15 cellular contexts compared by ENCODE assay signal in genomic region chr13:113291129-113291528, GRCh38.
"Had no signal": no experiment of that assay in that cellular context is flagged by ENCODE, and none has a peak within 500 bp of the region (broad histone marks: within the 10 kb centered on the region; RNA-seq: fewer than 3 reads in every experiment).

No MANE protein-coding gene starts in this region.

- DNase-seq: activated CD4-positive, alpha-beta T cell treated with anti-CD3 and anti-CD28 coated beads, Interleukin-2, amount 50 U/mL, for 4 hours; activated CD4-positive, CD25-positive, alpha-beta regulatory T cell treated with anti-CD3 and anti-CD28 coated beads, Interleukin-2, amount 50 U/mL, for 72 hours; activated naive CD4-positive, alpha-beta T cell treated with anti-CD3 and anti-CD28 coated beads, Interleukin-2, amount 50 U/mL, for 16 hours; effector memory CD8-positive, alpha-beta T cell; kidney glomerular epithelial cell; nucleus accumbens; right lobe of liver; stimulated activated CD4-positive, alpha-beta T cell treated with anti-CD3 and anti-CD28 coated beads, Interleukin-2, amount 100 ng/mL, for 24 hours; thyroid gland; uterus had no signal

- H3K27ac ChIP-seq: epithelial cell of prostate, right lobe of liver, thyroid gland, uterus had no signal

- H3K4me3 Mint-ChIP-seq: dendritic cell treated with granulocyte-macrophage colony-stimulating factor and Interleukin-4, amounts not matched to agents 40 ng/mL and 50 ng/mL, for 4 days had no signal

- H3K27ac Mint-ChIP-seq: activated T-helper 2 cell treated with anti-CD3 and anti-CD28 coated beads, Interferon-gamma antibody, Interleukin-2, Interleukin-4, amounts not matched to agents 10 μg/mL and 5 μg/mL and 100 μg/mL, durations not matched to agents 14 hours and 24 hours and 36 hours; stimulated activated naive CD8-positive, alpha-beta T cell treated with anti-CD3 and anti-CD28 coated beads, Interleukin-15, Interleukin-2, amounts not matched to agents 100 ng/mL and 50 ng/mL, for 24 hours had no signal

- H3K4me1 ChIP-seq: prostate gland, uterus had no signal

- H3K27me3 ChIP-seq: right lobe of liver, thyroid gland, uterus had no signal

- H3K9me3 Mint-ChIP-seq: activated T-helper 2 cell treated with anti-CD3 and anti-CD28 coated beads, Interferon-gamma antibody, Interleukin-2, Interleukin-4, amounts not matched to agents 10 μg/mL and 5 μg/mL and 100 μg/mL, durations not matched to agents 14 hours and 24 hours and 36 hours; effector memory CD8-positive, alpha-beta T cell; stimulated activated naive CD8-positive, alpha-beta T cell treated with anti-CD3 and anti-CD28 coated beads, Interleukin-15, Interleukin-2, amounts not matched to agents 100 ng/mL and 50 ng/mL, for 24 hours had no signal

- H3K4me3 ChIP-seq: thyroid gland had no signal

- H3K9me3 ChIP-seq: prostate gland, right lobe of liver, thyroid gland, uterus had no signal

- H3K36me3 ChIP-seq: prostate gland, right lobe of liver, thyroid gland, uterus had no signal

- ATAC-seq: effector memory CD8-positive, alpha-beta T cell had no signal
